Comparison of ENCODE assay signal across 20 cellular contexts in the genomic region with DNA sequence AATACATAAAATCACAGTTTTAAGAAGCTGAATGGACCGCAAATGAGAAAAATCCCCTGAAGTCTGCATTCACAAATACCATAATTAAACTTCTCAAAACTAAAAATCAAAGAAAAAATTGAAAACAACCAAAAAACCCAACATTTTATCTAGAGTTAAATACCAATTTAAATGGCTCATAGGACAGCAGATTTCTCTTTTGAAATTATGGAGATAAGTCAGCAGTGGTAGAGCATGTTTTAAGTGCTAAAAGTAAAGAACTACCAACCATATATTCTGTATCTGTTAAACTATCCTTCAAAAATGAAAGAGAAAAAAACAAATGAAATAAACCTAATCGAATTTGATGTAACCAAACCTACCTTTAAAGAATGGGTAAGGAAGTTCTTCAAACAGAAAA.
DNase-seq lines count a peak whose midpoint lies in the region; ATAC-seq and TF ChIP-seq lines count a peak whose summit lies in the region.
"Had no signal": no experiment of that assay in that cellular context is flagged by ENCODE, and none has a peak within 500 bp of the region (broad histone marks: within the 10 kb centered on the region; RNA-seq: fewer than 3 reads in every experiment).

No MANE protein-coding gene starts in this region.

- H3K27ac ChIP-seq in colonic mucosa = no peak overlapping the region
- H3K27ac ChIP-seq: HL-60 had no signal

- no peak for TF ChIP-seq CTCF in colonic mucosa (IDR thresholded peaks at IDR 0.05)

- H3K9me3 ChIP-seq in colonic mucosa = no peaks in the 10 kb centered on the region
- H3K9me3 ChIP-seq: BE2C had no signal

- H3K4me3 Mint-ChIP-seq in stimulated activated naive CD8-positive, alpha-beta T cell treated with anti-CD3 and anti-CD28 coated beads, Interleukin-15, amount 100 ng/mL, for 72 hours = no peak overlapping the region
- H3K4me3 Mint-ChIP-seq: CD4-positive, CD25-positive, alpha-beta regulatory T cell; CD8-positive, alpha-beta memory T cell; H9 had no signal

- no peaks in the 10 kb centered on the region for H3K36me3 ChIP-seq in colonic mucosa
- H3K36me3 ChIP-seq: BE2C had no signal

- H3K9ac ChIP-seq in colonic mucosa (ENCODE audit: low read depth in 2 of 2, low read length in 2 of 2) = no peak overlapping the region

- intact Hi-C loops in colonic mucosa (cut with DNase I) = no loop called here

- no peaks in the 10 kb centered on the region for H3K4me1 ChIP-seq in colonic mucosa
- H3K4me1 ChIP-seq: BE2C had no signal

- H3K27ac Mint-ChIP-seq in stimulated activated naive CD8-positive, alpha-beta T cell treated with anti-CD3 and anti-CD28 coated beads, Interleukin-15, amount 100 ng/mL, for 72 hours = no peak overlapping the region
- H3K27ac Mint-ChIP-seq: CD4-positive, CD25-positive, alpha-beta regulatory T cell; CD8-positive, alpha-beta memory T cell; H9 had no signal

- DNase-seq in NCI-H2171 treated with DMSO at 0.1 percent for 48 hours (lab: John Stamatoyannopoulos, UW) (peak; percentile 16), NCI-H2171 (lab: John Stamatoyannopoulos, UW) (no peak), DMS53 treated with DMSO at 0.1 percent for 48 hours (lab: John Stamatoyannopoulos, UW; ENCODE audit: unreplicated experiment) (peak; percentile 10), OCI-M1 (lab: John Stamatoyannopoulos, UW) (peak; percentile 17), colonic mucosa (no peak)
- no peak for DNase-seq in stimulated activated naive CD8-positive, alpha-beta T cell treated with anti-CD3 and anti-CD28 coated beads, Interleukin-15, amount 100 ng/mL, for 72 hours
- DNase-seq: ACHN; BE2C; C1 segment of cervical spinal cord; CD4-positive, CD25-positive, alpha-beta regulatory T cell; CD8-positive, alpha-beta memory T cell; COR-L47; DMS 273 treated with DMSO at 0.1 percent for 48 hours; DMS79; GF-D8; GOT3; H9; IMR-90 had no signal

- no peak for ATAC-seq in stimulated activated naive CD8-positive, alpha-beta T cell treated with anti-CD3 and anti-CD28 coated beads, Interleukin-15, amount 100 ng/mL, for 72 hours
- ATAC-seq: K562 had no signal

- no peaks in the 10 kb centered on the region for H3K4me1 Mint-ChIP-seq in stimulated activated naive CD8-positive, alpha-beta T cell treated with anti-CD3 and anti-CD28 coated beads, Interleukin-15, amount 100 ng/mL, for 72 hours
- H3K4me1 Mint-ChIP-seq: CD4-positive, CD25-positive, alpha-beta regulatory T cell; CD8-positive, alpha-beta memory T cell; H9 had no signal

- H3K4me3 ChIP-seq in colonic mucosa = no peak overlapping the region
- H3K4me3 ChIP-seq: K562 had no signal

- H3K9me3 Mint-ChIP-seq in stimulated activated naive CD8-positive, alpha-beta T cell treated with anti-CD3 and anti-CD28 coated beads, Interleukin-15, amount 100 ng/mL, for 72 hours = peaks cover 6 to 9% of the 10 kb centered on the region in 2 donors

- H3K27me3 Mint-ChIP-seq in stimulated activated naive CD8-positive, alpha-beta T cell treated with anti-CD3 and anti-CD28 coated beads, Interleukin-15, amount 100 ng/mL, for 72 hours = no peaks in the 10 kb centered on the region
- H3K27me3 Mint-ChIP-seq: CD4-positive, CD25-positive, alpha-beta regulatory T cell; CD8-positive, alpha-beta memory T cell had no signal

- no peaks in the 10 kb centered on the region for H3K27me3 ChIP-seq in colonic mucosa
- H3K27me3 ChIP-seq: BE2C had no signal

Comparison
In these comparisons a context has a peak if more than half of its experiments do, and no peak if none do; other contexts are left out.
1. DNase-seq: peak in NCI-H2171 treated with DMSO at 0.1 percent for 48 hours (single experiment), DMS53 treated with DMSO at 0.1 percent for 48 hours (single experiment) and OCI-M1 (single experiment); none in NCI-H2171 (single experiment), stimulated activated naive CD8-positive, alpha-beta T cell treated with anti-CD3 and anti-CD28 coated beads, Interleukin-15, amount 100 ng/mL, for 72 hours (0 of 2) and colonic mucosa (single experiment).